8 cellular contexts compared by ENCODE assay signal in the genomic region with DNA sequence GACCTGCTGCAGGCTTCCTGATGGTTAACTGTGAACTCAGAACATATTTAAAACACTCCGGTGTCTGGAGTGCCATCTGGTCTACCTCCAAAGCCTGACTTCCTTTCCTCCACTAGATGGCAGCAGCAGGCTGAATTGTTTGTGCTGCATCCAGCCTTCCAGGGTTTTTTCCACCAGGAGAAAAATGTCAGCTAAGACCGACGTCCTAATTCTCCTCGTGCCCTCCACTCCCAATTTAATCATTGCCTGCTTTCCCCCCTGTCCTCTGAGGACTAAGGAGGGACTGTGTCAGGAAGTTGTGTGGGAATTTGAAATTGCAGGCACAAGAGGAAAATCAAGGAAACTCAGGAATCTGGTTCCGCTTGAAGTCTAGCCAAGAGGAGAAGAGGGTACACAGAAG.
DNase-seq lines count a peak whose midpoint lies in the region; ATAC-seq and TF ChIP-seq lines count a peak whose summit lies in the region.

No MANE protein-coding gene starts in this region.

- no peaks in the 10 kb centered on the region for H3K79me2 ChIP-seq in HCT116 (ENCODE audit: insufficient read depth, low read length)

- H4K20me1 ChIP-seq in HCT116 (ENCODE audit: insufficient read depth), result no peaks in the 10 kb centered on the region

- H3K4me1 ChIP-seq in HCT116 (ENCODE audit: control insufficient read depth in 1 of 2, insufficient read depth in 2 of 2, low read length in 2 of 2), result peaks cover 0 to 8% of the 10 kb centered on the region in 2 experiments; a peak in 2 of 4 replicates
- H3K4me1 ChIP-seq in stomach, result peaks cover 0 to 51% (median 20%) of the 10 kb centered on the region in 4 donors

- no peaks in the 10 kb centered on the region for H3K4me1 Mint-ChIP-seq in CD14-positive monocyte
- no peaks in the 10 kb centered on the region for H3K4me1 Mint-ChIP-seq in activated CD8-positive, alpha-beta memory T cell treated with anti-CD3 and anti-CD28 coated beads, Interleukin-2, amount 10 ng/mL, durations not matched to agents 7 days and 5 days

- no peaks in the 10 kb centered on the region for H3K9me2 ChIP-seq in HCT116 (ENCODE audit: insufficient read depth)

- POLR2A ChIA-PET in HCT116 (lab: Charles Lee), result no interaction called here

- no peak overlapping the region for H3K27ac Mint-ChIP-seq in CD14-positive monocyte
- no peak overlapping the region for H3K27ac Mint-ChIP-seq in activated CD8-positive, alpha-beta memory T cell treated with anti-CD3 and anti-CD28 coated beads, Interleukin-2, amount 10 ng/mL, durations not matched to agents 7 days and 5 days

- no peak overlapping the region for H3K9ac ChIP-seq in HCT116 (ENCODE audit: low read length)

- H3K36me3 Mint-ChIP-seq in CD14-positive monocyte, result no peaks in the 10 kb centered on the region
- no peaks in the 10 kb centered on the region for H3K36me3 Mint-ChIP-seq in activated CD8-positive, alpha-beta memory T cell treated with anti-CD3 and anti-CD28 coated beads, Interleukin-2, amount 10 ng/mL, durations not matched to agents 7 days and 5 days

- H3K4me2 ChIP-seq in HCT116 (ENCODE audit: low read length), result peak overlapping the region; percentile 45

- peak overlapping the region; percentile 73 for H2AFZ ChIP-seq in HCT116 (ENCODE audit: low read depth, low read length, poor library complexity, severe bottlenecking)

- H3K27me3 ChIP-seq in HCT116 (ENCODE audit: insufficient read depth, low read length), result peaks cover 22% of the 10 kb centered on the region; the same call in 1 of the 2 replicates
- H3K27me3 ChIP-seq in stomach, result no peaks in the 10 kb centered on the region

- no peak for TF ChIP-seq EP300 in stomach (IDR thresholded peaks at IDR 0.05)

- no peaks in the 10 kb centered on the region for H3K9me3 Mint-ChIP-seq in CD14-positive monocyte
- H3K9me3 Mint-ChIP-seq in activated CD8-positive, alpha-beta memory T cell treated with anti-CD3 and anti-CD28 coated beads, Interleukin-2, amount 10 ng/mL, durations not matched to agents 7 days and 5 days (ENCODE audit: low read depth), result no peaks in the 10 kb centered on the region

- H3K9me3 ChIP-seq in HCT116 (ENCODE audit: control insufficient read depth in 1 of 2, insufficient read depth in 1 of 2, low read depth in 1 of 2, low read length in 2 of 2), result no peaks in the 10 kb centered on the region
- H3K9me3 ChIP-seq in stomach, result no peaks in the 10 kb centered on the region

- no peak for DNase-seq in CD14-positive monocyte (ENCODE audit: low spot score)
- peak; percentile 69 for DNase-seq in HCT116 (ENCODE audit: low read depth, low spot score)
- peak; percentile 76 for DNase-seq in NCI-H69 (lab: John Stamatoyannopoulos, UW)
- peak; percentile 55 for DNase-seq in activated CD8-positive, alpha-beta memory T cell treated with anti-CD3 and anti-CD28 coated beads, Interleukin-2, amount 10 ng/mL, durations not matched to agents 7 days and 5 days
- DNase-seq in epidermal melanocyte (ENCODE audit: insufficient read length, low spot score), result peak; percentile 79
- peak; percentile 70 for DNase-seq in middle frontal gyrus (ENCODE audit: extremely low spot score, low spot score)
- peak; percentile 83 for DNase-seq in stomach

- CTCF ChIA-PET in HCT116 (lab: Charles Lee), result interaction anchor here (0.6 to 6.5 kb wide), 6 partner anchors 119 to 336 kb away, joined by 3 to 82 read pairs (median 6); no protein-coding TSS in a partner anchor
- CTCF ChIA-PET in activated CD8-positive, alpha-beta memory T cell treated with anti-CD3 and anti-CD28 coated beads, Interleukin-2, amount 10 ng/mL, durations not matched to agents 7 days and 5 days (lab: Charles Lee), result interaction anchor here (0.9 to 10.8 kb wide), 5 partner anchors 10 to 325 kb away, joined by 3 to 178 read pairs (median 5); no protein-coding TSS in a partner anchor

- H3K4me3 ChIP-seq in HCT116 (replicated peaks in 1 of 2; ENCODE audit: low read depth in 1 of 2, low read length in 2 of 2) (no peak overlapping the region), stomach (peak overlapping the region in 1 of 4 donors; percentile 13)

- H3K36me3 ChIP-seq in HCT116 (ENCODE audit: control insufficient read depth in 1 of 2, insufficient read depth in 2 of 2, low read length in 2 of 2), result no peaks in the 10 kb centered on the region
- no peaks in the 10 kb centered on the region for H3K36me3 ChIP-seq in stomach

- H3K27ac ChIP-seq in HCT116 (ENCODE audit: low read depth, low read length) (no peak overlapping the region), stomach (no peak overlapping the region)

- intact Hi-C loops in CD14-positive monocyte (cut with micrococcal nuclease) (loop anchor here (1.0 to 5.0 kb wide), 2 partner anchors 122 to 123 kb away; no protein-coding TSS in a partner anchor), HCT116 (cut with micrococcal nuclease) (loop anchor here (1.0 to 10.0 kb wide), 5 partner anchors 124 to 1020 kb away; no protein-coding TSS in a partner anchor), stomach (cut with DNase I; ENCODE audit: low total_unique reads) (loop anchor here (5.0 kb wide), 1 partner anchor 122 kb away; no protein-coding TSS in a partner anchor)

- no peak overlapping the region for H3K4me3 Mint-ChIP-seq in CD14-positive monocyte
- no peak overlapping the region for H3K4me3 Mint-ChIP-seq in activated CD8-positive, alpha-beta memory T cell treated with anti-CD3 and anti-CD28 coated beads, Interleukin-2, amount 10 ng/mL, durations not matched to agents 7 days and 5 days

- TF ChIP-seq RAD21 in HCT116 (IDR thresholded peaks at IDR 0.05; ENCODE audit: low read depth), result peak; percentile 94

- 13 to 16% (median 15%) methylated on average over 5 of the region's 5 CpGs for WGBS in stomach, 5 donors

- ATAC-seq in HCT116, result peak; percentile 89
- peak; percentile 49 for ATAC-seq in activated CD8-positive, alpha-beta memory T cell treated with anti-CD3 and anti-CD28 coated beads, Interleukin-2, amount 10 ng/mL, durations not matched to agents 7 days and 5 days
- ATAC-seq in HG03354 (IDR thresholded peaks at IDR 0.05; ENCODE audit: poor library complexity, severe bottlenecking, unreplicated experiment), result no peak

- H3K27me3 Mint-ChIP-seq in CD14-positive monocyte (ENCODE audit: low read depth in 3 of 3), result peaks cover 1 to 7% (median 2%) of the 10 kb centered on the region in 3 donors
- H3K27me3 Mint-ChIP-seq in activated CD8-positive, alpha-beta memory T cell treated with anti-CD3 and anti-CD28 coated beads, Interleukin-2, amount 10 ng/mL, durations not matched to agents 7 days and 5 days, result peaks cover 49% of the 10 kb centered on the region

- TF ChIP-seq CTCF in CD14-positive monocyte (IDR thresholded peaks at IDR 0.05) (peak; percentile 94), HCT116 (IDR thresholded peaks at IDR 0.05 in 2 of 3, conservative IDR thresholded peaks at IDR 0.05 in 1 of 3; ENCODE audit: borderline replicate concordance in 1 of 3, insufficient read depth in 1 of 3, low read depth in 2 of 3, low read length in 2 of 3) (peak; percentile 86 to 90 (median 88)), stomach (IDR thresholded peaks at IDR 0.05) (peak in 5 of 7 experiments; percentile 71 to 93 (median 89))

- RAD21 ChIA-PET in HCT116 (lab: Charles Lee; ENCODE audit: low non-redundant PET in 1 of 2, low total read pairs in 2 of 2, uncharacterized antibody in 2 of 2, unreplicated experiment in 2 of 2), result interaction anchor here (0.6 to 2.3 kb wide), 4 partner anchors 52 to 196 kb away, joined by 3 to 13 read pairs (median 4); no protein-coding TSS in a partner anchor

- TF ChIP-seq POLR2A in HCT116 (IDR thresholded peaks at IDR 0.05; ENCODE audit: borderline replicate concordance, extremely low read depth, insufficient read depth, insufficient read length), result no peak
- no peak for TF ChIP-seq POLR2A in stomach (IDR thresholded peaks at IDR 0.05)

- BruUV-seq in HCT116 (replicated peaks; lab: Mats Ljungman, UMichigan), result no TSS peak

TF ChIP-seq in HCT116, 20 proteins besides CTCF, POLR2A, EP300 and RAD21:
- peak; percentile 26 for TF ChIP-seq YY1 (IDR thresholded peaks at IDR 0.05; ENCODE audit: extremely low read depth, insufficient replicate concordance, low read depth, low read length)
- TF ChIP-seq, protein P1, sequence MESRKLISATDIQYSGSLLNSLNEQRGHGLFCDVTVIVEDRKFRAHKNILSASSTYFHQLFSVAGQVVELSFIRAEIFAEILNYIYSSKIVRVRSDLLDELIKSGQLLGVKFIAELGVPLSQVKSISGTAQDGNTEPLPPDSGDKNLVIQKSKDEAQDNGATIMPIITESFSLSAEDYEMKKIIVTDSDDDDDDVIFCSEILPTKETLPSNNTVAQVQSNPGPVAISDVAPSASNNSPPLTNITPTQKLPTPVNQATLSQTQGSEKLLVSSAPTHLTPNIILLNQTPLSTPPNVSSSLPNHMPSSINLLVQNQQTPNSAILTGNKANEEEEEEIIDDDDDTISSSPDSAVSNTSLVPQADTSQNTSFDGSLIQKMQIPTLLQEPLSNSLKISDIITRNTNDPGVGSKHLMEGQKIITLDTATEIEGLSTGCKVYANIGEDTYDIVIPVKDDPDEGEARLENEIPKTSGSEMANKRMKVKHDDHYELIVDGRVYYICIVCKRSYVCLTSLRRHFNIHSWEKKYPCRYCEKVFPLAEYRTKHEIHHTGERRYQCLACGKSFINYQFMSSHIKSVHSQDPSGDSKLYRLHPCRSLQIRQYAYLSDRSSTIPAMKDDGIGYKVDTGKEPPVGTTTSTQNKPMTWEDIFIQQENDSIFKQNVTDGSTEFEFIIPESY (IDR thresholded peaks at IDR 0.05; ENCODE audit: extremely low read depth, insufficient replicate concordance, low read length), result no peak
